6 cellular contexts compared by ENCODE assay signal in genomic region chr2:15845294-15845693, GRCh38.
"Had no signal": no experiment of that assay in that cellular context is flagged by ENCODE, and none has a peak within 500 bp of the region (broad histone marks: within the 10 kb centered on the region; RNA-seq: fewer than 3 reads in every experiment).

No MANE protein-coding gene starts in this region.

- ATAC-seq: GM23338 had no signal

- H3K4me3 ChIP-seq: GM23338 had no signal

- DNase-seq: H9, HCEC 1CT, IMR-90, KBM-7 had no signal

- H3K4me2 ChIP-seq: GM23338, KMS-11 had no signal

- H3K9ac ChIP-seq: KMS-11 had no signal

- H3K27ac ChIP-seq: KMS-11 had no signal
